Comparison of ENCODE assay signal across 1 cellular context in genomic region chr10:23053036-23053435, GRCh38.
TF ChIP-seq lines count a peak whose summit lies in the region.

No MANE protein-coding gene starts in this region.

TF ChIP-seq in K562, 482 proteins besides CTCF, POLR2A, EP300 and RAD21 (continued from another document and continues in another):
- TF ChIP-seq SMAD2 (IDR thresholded peaks at IDR 0.05; ENCODE audit: low read depth, low read length) (no peak), TEAD1 (CRISPR knock-in tag; IDR thresholded peaks at IDR 0.05) (no peak), CGGBP1 (CRISPR knock-in tag; IDR thresholded peaks at IDR 0.05) (no peak), CTBP1 (IDR thresholded peaks at IDR 0.05; ENCODE audit: borderline replicate concordance) (peak; percentile 54; the same call in 1 of the 2 replicates), ZNF431 (CRISPR knock-in tag; IDR thresholded peaks at IDR 0.05) (no peak), DDX20 (tag; IDR thresholded peaks at IDR 0.05; ENCODE audit: low read depth) (0 out of 2 replicates have a peak, but pooled peaks have one; percentile 31), ZFX (CRISPR knock-in tag; IDR thresholded peaks at IDR 0.05) (no peak), NEUROD1 (IDR thresholded peaks at IDR 0.05; ENCODE audit: borderline replicate concordance, low read depth, low read length, partially characterized antibody) (no peak), RBM22 (IDR thresholded peaks at IDR 0.05; ENCODE audit: low read depth, low read length, poor library complexity, severe bottlenecking) (no peak), NR3C1 (CRISPR knock-in tag; IDR thresholded peaks at IDR 0.05) (no peak), AFF1 (IDR thresholded peaks at IDR 0.05; ENCODE audit: low read depth in 1 of 2, partially characterized antibody in 2 of 2) (no peak), CHAMP1 (IDR thresholded peaks at IDR 0.05) (no peak), MTA3 (IDR thresholded peaks at IDR 0.05; ENCODE audit: borderline replicate concordance) (0 out of 2 replicates have a peak, but pooled peaks have one; percentile 34), SIN3B (IDR thresholded peaks at IDR 0.05; ENCODE audit: low read depth) (no peak), ESRRA (IDR thresholded peaks at IDR 0.05; ENCODE audit: borderline replicate concordance, low read depth) (no peak), GATAD2A (IDR thresholded peaks at IDR 0.05) (0 out of 2 replicates have a peak, but pooled peaks have one; percentile 15), ID3 (CRISPR knock-in tag; IDR thresholded peaks at IDR 0.05) (no peak), ID3 (tag; IDR thresholded peaks at IDR 0.05) (peak; percentile 55; the same call in 1 of the 2 replicates), RBM25 (IDR thresholded peaks at IDR 0.05; ENCODE audit: low read depth, low read length, severe bottlenecking) (no peak), RBBP5 (IDR thresholded peaks at IDR 0.05; ENCODE audit: borderline replicate concordance, insufficient read depth, low read length, poor library complexity, severe bottlenecking) (no peak), IRF1 (CRISPR knock-in tag; IDR thresholded peaks at IDR 0.05; ENCODE audit: borderline replicate concordance) (no peak), SMARCC2 (IDR thresholded peaks at IDR 0.05; ENCODE audit: low read depth) (0 out of 2 replicates have a peak, but pooled peaks have one; percentile 26), MLX (CRISPR knock-in tag; conservative IDR thresholded peaks at IDR 0.05) (no peak), MECOM (CRISPR knock-in tag; IDR thresholded peaks at IDR 0.05) (0 out of 2 replicates have a peak, but pooled peaks have one; percentile 44), SMARCE1 (IDR thresholded peaks at IDR 0.05) (0 out of 2 replicates have a peak, but pooled peaks have one; percentile 32), RFX1 (IDR thresholded peaks at IDR 0.05) (peak; percentile 43), HCFC1 (IDR thresholded peaks at IDR 0.05; ENCODE audit: low read depth, low read length) (no peak), THRAP3 (IDR thresholded peaks at IDR 0.05; ENCODE audit: borderline replicate concordance) (no peak), HDAC8 (tag; IDR thresholded peaks at IDR 0.05) (no peak), ZNF655 (CRISPR knock-in tag; IDR thresholded peaks at IDR 0.05) (no peak), ZNF316 (IDR thresholded peaks at IDR 0.05) (peak; percentile 98), ZNF23 (CRISPR knock-in tag; IDR thresholded peaks at IDR 0.05) (no peak), FOXJ2 (tag; IDR thresholded peaks at IDR 0.05) (0 out of 2 replicates have a peak, but pooled peaks have one; percentile 41), PHF8 (IDR thresholded peaks at IDR 0.05; ENCODE audit: borderline replicate concordance, low read length) (no peak), FOXA1 (IDR thresholded peaks at IDR 0.05; ENCODE audit: borderline replicate concordance) (no peak), TGIF2 (CRISPR knock-in tag; IDR thresholded peaks at IDR 0.05) (no peak), NFE2 (IDR thresholded peaks at IDR 0.05; ENCODE audit: low read depth) (peak; percentile 97), TEAD2 (tag; IDR thresholded peaks at IDR 0.05) (no peak), CREB3 (tag; conservative IDR thresholded peaks at IDR 0.05; ENCODE audit: low read depth) (no peak; the same call in 1 of the 2 replicates), MAFF (IDR thresholded peaks at IDR 0.05; ENCODE audit: low read length) (peak; percentile 94), EWSR1 (IDR thresholded peaks at IDR 0.05; ENCODE audit: borderline replicate concordance, low read depth, partially characterized antibody) (no peak), PCBP2 (IDR thresholded peaks at IDR 0.05; ENCODE audit: low read depth, low read length, poor library complexity, severe bottlenecking) (no peak), SMARCB1 (IDR thresholded peaks at IDR 0.05; ENCODE audit: insufficient read length, low read depth) (no peak), NR1H2 (CRISPR knock-in tag; IDR thresholded peaks at IDR 0.05) (no peak), ZKSCAN3 (CRISPR knock-in tag; IDR thresholded peaks at IDR 0.05) (no peak), GTF2F1 (IDR thresholded peaks at IDR 0.05; ENCODE audit: low read depth, low read length) (no peak), NFE2L1 (tag; IDR thresholded peaks at IDR 0.05; ENCODE audit: borderline replicate concordance, low read depth) (peak; percentile 92), ZNF764 (CRISPR knock-in tag; IDR thresholded peaks at IDR 0.05; ENCODE audit: low read depth) (no peak), ETS1 (conservative IDR thresholded peaks at IDR 0.05; ENCODE audit: control insufficient read depth, low read depth, low read length) (no peak), SMARCA4 (IDR thresholded peaks at IDR 0.05) (peak; percentile 62), CXXC5 (CRISPR knock-in tag; IDR thresholded peaks at IDR 0.05) (peak; percentile 40), ZNF584 (CRISPR knock-in tag; IDR thresholded peaks at IDR 0.05; ENCODE audit: low read depth) (no peak), COPS2 (conservative IDR thresholded peaks at IDR 0.05) (no peak), EGR1 (conservative IDR thresholded peaks at IDR 0.05) (no peak), ZNF592 (IDR thresholded peaks at IDR 0.05) (peak; percentile 85)
